ENCODE assay signal across 12 cellular contexts in the genomic region with DNA sequence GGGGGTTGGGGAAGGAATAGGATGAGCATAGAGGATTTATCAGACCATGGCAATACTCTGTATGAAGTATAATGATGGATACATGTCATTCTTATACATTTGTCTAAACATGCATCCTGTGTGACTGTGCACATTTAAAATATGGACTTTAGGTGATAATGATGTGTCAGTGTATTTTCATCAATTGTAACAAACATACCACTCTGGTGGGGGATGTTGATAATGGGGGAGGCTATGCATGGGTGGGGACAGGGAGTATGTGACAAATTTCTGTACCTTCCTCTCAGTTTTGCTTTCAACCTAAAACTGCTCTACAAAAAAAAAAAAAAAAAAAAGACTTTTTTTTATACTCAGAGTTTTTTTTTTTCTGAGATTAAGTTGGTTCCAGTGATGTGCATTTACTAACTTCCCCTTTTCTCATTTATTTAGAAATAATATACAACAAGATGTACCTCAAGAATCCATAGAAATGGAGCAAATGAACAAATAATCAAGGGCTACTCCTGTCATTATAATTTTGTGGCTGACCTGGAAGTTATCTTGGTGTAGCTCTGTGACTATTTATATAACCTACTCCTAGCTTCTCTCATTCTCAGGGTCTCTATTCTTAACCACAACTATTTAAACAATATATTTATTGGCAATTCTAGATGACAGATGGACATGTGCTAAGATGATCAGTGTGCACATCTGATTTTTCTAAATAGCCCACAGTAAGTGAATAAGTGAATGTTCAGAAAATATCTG.
DNase-seq lines count a peak whose midpoint lies in the region; ATAC-seq, FAIRE-seq and TF ChIP-seq lines count a peak whose summit lies in the region.
"Had no signal": no experiment of that assay in that cellular context is flagged by ENCODE, and none has a peak within 500 bp of the region (broad histone marks: within the 10 kb centered on the region; RNA-seq: fewer than 3 reads in every experiment).

No MANE protein-coding gene starts in this region.

- peak; percentile 61 for FAIRE-seq in GM12892 (lab: Jason Lieb, UNC)
- FAIRE-seq in HTR-8/SVneo (lab: Jason Lieb, UNC) = no peak
- FAIRE-seq: frontal cortex, HepG2 had no signal

- DNase-seq in GM12892 (ENCODE audit: insufficient read length) (no peak), H4 (ENCODE audit: low spot score) (no peak), NCI-H2107 treated with DMSO at 0.1 percent for 48 hours (lab: John Stamatoyannopoulos, UW; ENCODE audit: unreplicated experiment) (no peak), HTR-8/SVneo (ENCODE audit: insufficient read length, low spot score) (no peak), COLO668 (lab: John Stamatoyannopoulos, UW; ENCODE audit: unreplicated experiment) (no peak)
- DNase-seq: C1 segment of cervical spinal cord, right cardiac atrium had no signal

- ATAC-seq in GM19395 (IDR thresholded peaks at IDR 0.05; ENCODE audit: unreplicated experiment) (peak; percentile 97), HG02870 (IDR thresholded peaks at IDR 0.05; ENCODE audit: unreplicated experiment) (peak; percentile 94), HG03575 (IDR thresholded peaks at IDR 0.05; ENCODE audit: extremely low read depth, insufficient number of reproducible peaks, low FRiP score, unreplicated experiment) (peak; percentile 76)
- ATAC-seq: HepG2, right cardiac atrium had no signal

- TF ChIP-seq POLR2A in GM12892 (IDR thresholded peaks at IDR 0.05; ENCODE audit: low read depth, low read length) = no peak
